Comparison of ENCODE assay signal across 9 cellular contexts in genomic region chr4:73599182-73599581, GRCh38. TPM values are rescaled to one million over a fixed set of nuclear protein-coding genes. Genes with fewer than 3 reads are reported as not detected.
A peak's percentile ranks its signal among the peaks of the same experiment; 100 is the strongest.
DNase-seq lines count a peak whose midpoint lies in the region; TF ChIP-seq lines count a peak whose summit lies in the region.
"Had no signal": no experiment of that assay in that cellular context is flagged by ENCODE, and none has a peak within 500 bp of the region (broad histone marks: within the 10 kb centered on the region; RNA-seq: fewer than 3 reads in every experiment).

No MANE protein-coding gene starts in this region.

- no peak overlapping the region for H3K4me3 ChIP-seq in Peyer's patch
- no peak overlapping the region for H3K4me3 ChIP-seq in fibroblast of the aortic adventitia (ENCODE audit: low read depth, low read length)
- H3K4me3 ChIP-seq in thymus (ENCODE audit: low read length) = peak overlapping the region; percentile 46
- H3K4me3 ChIP-seq in adrenal gland = no peak overlapping the region
- no peak overlapping the region for H3K4me3 ChIP-seq in esophagus squamous epithelium

- no peak for TF ChIP-seq POLR2A in Peyer's patch (IDR thresholded peaks at IDR 0.05)
- no peak for TF ChIP-seq POLR2A in adrenal gland (IDR thresholded peaks at IDR 0.05)
- TF ChIP-seq POLR2A in esophagus squamous epithelium (IDR thresholded peaks at IDR 0.05) = no peak

- H3K27ac ChIP-seq in Peyer's patch = peak overlapping the region; percentile 29 to 85 (median 42)
- H3K27ac ChIP-seq in thymus (ENCODE audit: low read depth) = peak overlapping the region; percentile 76
- no peak overlapping the region for H3K27ac ChIP-seq in adrenal gland
- peak overlapping the region in 1 of 4 donors; percentile 55 for H3K27ac ChIP-seq in esophagus squamous epithelium

- H3K36me3 ChIP-seq in Peyer's patch (no peaks in the 10 kb centered on the region), thymus (ENCODE audit: control insufficient read depth, insufficient read depth) (peaks cover 4% of the 10 kb centered on the region), adrenal gland (replicated peaks in 1 of 2) (no peaks in the 10 kb centered on the region), esophagus squamous epithelium (peaks cover 0 to 3% (median 0%) of the 10 kb centered on the region in 3 donors)

- no peaks in the 10 kb centered on the region for H3K9me3 ChIP-seq in Peyer's patch
- peaks cover 1% of the 10 kb centered on the region for H3K9me3 ChIP-seq in thymus (ENCODE audit: control insufficient read depth)
- H3K9me3 ChIP-seq in adrenal gland (replicated peaks in 1 of 3) = no peaks in the 10 kb centered on the region
- H3K9me3 ChIP-seq in esophagus squamous epithelium = no peaks in the 10 kb centered on the region

- no peak for TF ChIP-seq CTCF in Peyer's patch (IDR thresholded peaks at IDR 0.05)
- TF ChIP-seq CTCF in fibroblast of the aortic adventitia (IDR thresholded peaks at IDR 0.05; ENCODE audit: insufficient read depth, low read length) = no peak
- TF ChIP-seq CTCF in adrenal gland (IDR thresholded peaks at IDR 0.05) = no peak
- no peak for TF ChIP-seq CTCF in esophagus squamous epithelium (IDR thresholded peaks at IDR 0.05)

- WGBS in thymus = 30% methylated on average over 4 of the region's 4 CpGs
- 47 to 51% (median 49%) methylated on average over 3 to 4 of the region's 4 CpGs for WGBS in adrenal gland, 4 donors
- 38 to 44% methylated on average over 3 to 4 of the region's 4 CpGs for WGBS in esophagus squamous epithelium, 2 donors

- peak; percentile 50 for DNase-seq in NCI-H2107 treated with DMSO at 0.1 percent for 48 hours (lab: John Stamatoyannopoulos, UW; ENCODE audit: unreplicated experiment)
- no peak for DNase-seq in NCI-H2107 (lab: John Stamatoyannopoulos, UW)
- peak in 2 of 3 donors; percentile 77 to 84 for DNase-seq in Peyer's patch
- peak; percentile 74 for DNase-seq in fibroblast of the aortic adventitia (ENCODE audit: low read depth)
- no peak for DNase-seq in stimulated activated CD4-positive, alpha-beta T cell treated with anti-CD3 and anti-CD28 coated beads, Interleukin-2, amount 100 ng/mL, for 24 hours
- no peak for DNase-seq in adrenal gland
- no peak for DNase-seq in esophagus squamous epithelium (lab: John Stamatoyannopoulos, UW)
- DNase-seq: naive B cell had no signal

- intact Hi-C loops in adrenal gland (cut with DNase I) (loop anchor here in 1 of 2 donors (10.0 kb wide), 1 partner anchor 46 kb away; no protein-coding TSS in a partner anchor), esophagus squamous epithelium (cut with DNase I) (no loop called here)

- H3K27me3 ChIP-seq in Peyer's patch = no peaks in the 10 kb centered on the region
- no peaks in the 10 kb centered on the region for H3K27me3 ChIP-seq in thymus (ENCODE audit: control insufficient read depth, insufficient read depth)
- H3K27me3 ChIP-seq in adrenal gland = no peaks in the 10 kb centered on the region
- no peaks in the 10 kb centered on the region for H3K27me3 ChIP-seq in esophagus squamous epithelium

- H3K4me1 ChIP-seq in Peyer's patch (peaks cover 0 to 30% (median 3%) of the 10 kb centered on the region in 4 donors), thymus (ENCODE audit: control insufficient read depth, insufficient read depth, low read length) (peaks cover 22% of the 10 kb centered on the region), adrenal gland (replicated peaks in 1 of 2) (no peaks in the 10 kb centered on the region), esophagus squamous epithelium (peaks cover 0 to 12% (median 7%) of the 10 kb centered on the region in 3 donors)

RNA-seq across cellular contexts. Expression of gene RASSF6, which starts 21.1 kb away (rescaled TPM):
- total RNA-seq in Peyer's patch = 10 to 100 TPM; 37.3 to 48.7 (median 41.6) TPM
- not detected in 2 replicates for total RNA-seq in fibroblast of the aortic adventitia (ENCODE audit: low replicate concordance)
- 10.2 TPM for polyA plus RNA-seq in thymus
- under 1 TPM in 1 of 8 donors, not detected in 7; 0.23 TPM for total RNA-seq in adrenal gland
- under 1 TPM; 0.07 to 0.18 (median 0.08) TPM for polyA plus RNA-seq in adrenal gland
- 1 to 10 TPM; 2.6 to 6.7 (median 4.3) TPM for total RNA-seq in esophagus squamous epithelium

Comparison
In these comparisons a context has a peak if more than half of its experiments do, and no peak if none do; other contexts are left out.
1. DNase-seq: peak in NCI-H2107 treated with DMSO at 0.1 percent for 48 hours (single experiment), Peyer's patch (2 of 3) and fibroblast of the aortic adventitia (single experiment); none in NCI-H2107 (single experiment), stimulated activated CD4-positive, alpha-beta T cell treated with anti-CD3 and anti-CD28 coated beads, Interleukin-2, amount 100 ng/mL, for 24 hours (0 of 2), adrenal gland (0 of 7) and esophagus squamous epithelium (single experiment).
2. H3K27ac ChIP-seq: peak in Peyer's patch (4 of 4) and thymus (single experiment); none in adrenal gland (0 of 5).
3. RNA of gene RASSF6, which starts 21.1 kb away (total RNA-seq): 37.3 to 48.7 TPM in Peyer's patch; 2.6 to 6.7 TPM in esophagus squamous epithelium, not detected in fibroblast of the aortic adventitia and 0.23 TPM in adrenal gland; every median in the first group is over 4 times any median in the second.